ENCODE assay signal across 8 cellular contexts in the genomic region with DNA sequence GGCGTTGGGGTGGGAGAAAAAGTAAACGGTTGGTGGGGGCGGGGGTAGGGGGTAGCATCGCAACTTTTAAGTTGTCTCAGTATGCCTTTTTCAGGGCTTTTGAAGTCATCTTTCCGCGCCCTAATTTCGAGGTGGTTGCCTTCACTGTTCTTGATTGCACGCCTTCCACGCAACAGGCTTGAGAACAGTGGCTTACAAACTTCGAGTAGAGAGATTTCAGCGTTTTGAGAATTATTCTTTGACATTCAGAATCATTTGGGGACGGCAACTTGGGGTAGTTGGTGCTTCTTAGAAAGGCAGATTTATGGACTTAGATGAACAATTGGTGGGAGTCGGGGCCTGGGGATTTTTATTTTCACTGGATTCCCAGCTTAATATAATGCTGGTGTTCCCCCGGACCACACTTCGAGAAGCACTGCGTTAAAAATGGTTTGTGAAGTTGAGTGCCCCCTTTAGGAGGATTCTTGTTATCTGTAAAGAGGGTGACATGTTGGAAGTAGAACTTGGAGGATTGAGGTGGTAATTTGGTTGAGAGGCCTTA. TPM values are rescaled to one million over a fixed set of nuclear protein-coding genes. Genes with fewer than 3 reads are reported as not detected.
DNase-seq lines count a peak whose midpoint lies in the region; ATAC-seq and TF ChIP-seq lines count a peak whose summit lies in the region.

No MANE protein-coding gene starts in this region.

- peaks cover 41% of the 10 kb centered on the region for H3K4me1 Mint-ChIP-seq in activated CD8-positive, alpha-beta T cell treated with anti-CD3 and anti-CD28 coated beads for 36 hours (ENCODE audit: low read depth)
- H3K4me1 Mint-ChIP-seq in natural killer cell, result peaks cover 40 to 42% of the 10 kb centered on the region in 2 donors

- intact Hi-C loops in activated CD8-positive, alpha-beta T cell treated with anti-CD3 and anti-CD28 coated beads for 36 hours (cut with micrococcal nuclease), result loop anchor here (5.0 kb wide), 2 partner anchors 40 to 55 kb away; no protein-coding TSS in a partner anchor
- intact Hi-C loops in natural killer cell (cut with micrococcal nuclease), result loop anchor here (10.0 kb wide), 2 partner anchors 57 to 553 kb away; partner anchors contain the start of gene RYBP

- no peaks in the 10 kb centered on the region for H3K9me3 Mint-ChIP-seq in activated CD8-positive, alpha-beta T cell treated with anti-CD3 and anti-CD28 coated beads for 36 hours
- H3K9me3 Mint-ChIP-seq in natural killer cell, result no peaks in the 10 kb centered on the region

- H3K27me3 Mint-ChIP-seq in activated CD8-positive, alpha-beta T cell treated with anti-CD3 and anti-CD28 coated beads for 36 hours, result no peaks in the 10 kb centered on the region
- H3K27me3 Mint-ChIP-seq in natural killer cell (ENCODE audit: low read depth in 2 of 2), result no peaks in the 10 kb centered on the region

- H3K4me3 ChIP-seq in fibroblast of lung (replicated peaks in 1 of 4; ENCODE audit: control extremely low read depth in 1 of 4, insufficient read depth in 1 of 4, low read depth in 3 of 4, low read length in 4 of 4), result peak overlapping the region; percentile 76 to 97 (median 90)
- peak overlapping the region; percentile 90 for H3K4me3 ChIP-seq in urinary bladder (ENCODE audit: low read depth, low read length)

- H3K9me3 ChIP-seq in fibroblast of lung (ENCODE audit: control insufficient read depth, insufficient read depth, low read depth, low read length), result no peaks in the 10 kb centered on the region

- peak; percentile 22 for ATAC-seq in activated CD8-positive, alpha-beta T cell treated with anti-CD3 and anti-CD28 coated beads for 36 hours
- peak; percentile 17 to 35 (median 24) for ATAC-seq in natural killer cell

- peaks cover 2% of the 10 kb centered on the region for H3K4me1 ChIP-seq in fibroblast of lung (ENCODE audit: control insufficient read depth, extremely low read depth, insufficient read depth, low read length)
- H3K4me1 ChIP-seq in urinary bladder (ENCODE audit: insufficient read depth), result peaks cover 3% of the 10 kb centered on the region

- H3K27ac Mint-ChIP-seq in activated CD8-positive, alpha-beta T cell treated with anti-CD3 and anti-CD28 coated beads for 36 hours, result peak overlapping the region; percentile 97
- H3K27ac Mint-ChIP-seq in natural killer cell, result peak overlapping the region; percentile 91 to 95

- H3K27me3 ChIP-seq in fibroblast of lung (ENCODE audit: control insufficient read depth, insufficient read depth, low read length), result no peaks in the 10 kb centered on the region

- H3K4me2 ChIP-seq in fibroblast of lung (ENCODE audit: extremely low read depth, insufficient read depth, low read length), result peak overlapping the region; percentile 96

- peaks cover 40% of the 10 kb centered on the region for H3K36me3 Mint-ChIP-seq in activated CD8-positive, alpha-beta T cell treated with anti-CD3 and anti-CD28 coated beads for 36 hours (ENCODE audit: low read depth)
- H3K36me3 Mint-ChIP-seq in natural killer cell, result no peaks in the 10 kb centered on the region

- peaks cover 11% of the 10 kb centered on the region for H4K20me1 ChIP-seq in fibroblast of lung (ENCODE audit: control insufficient read depth, extremely low read depth, insufficient read depth, low read length)

- H3K36me3 ChIP-seq in fibroblast of lung (ENCODE audit: control insufficient read depth, insufficient read depth, low read length) (peaks cover 3% of the 10 kb centered on the region), urinary bladder (ENCODE audit: insufficient read depth) (no peaks in the 10 kb centered on the region)

- CTCF ChIA-PET in HEK293T (lab: Yijun Ruan, JAX), result interaction anchor here (0.6 to 1.3 kb wide), 4 partner anchors 11 to 1166 kb away, joined by 4 to 5 read pairs (median 4); no protein-coding TSS in a partner anchor
- CTCF ChIA-PET in activated CD8-positive, alpha-beta T cell treated with anti-CD3 and anti-CD28 coated beads for 36 hours (lab: Charles Lee), result interaction anchor here (0.7 to 2.5 kb wide), 9 partner anchors 16 to 146 kb away, joined by 3 to 11 read pairs (median 3); no protein-coding TSS in a partner anchor

- H3K27ac ChIP-seq in fibroblast of lung (ENCODE audit: insufficient read depth, low read length) (peak overlapping the region; percentile 82), urinary bladder (ENCODE audit: low read depth) (peak overlapping the region; percentile 97)

- TF ChIP-seq CTCF in activated CD8-positive, alpha-beta T cell treated with anti-CD3 and anti-CD28 coated beads for 36 hours (IDR thresholded peaks at IDR 0.05), result peak; percentile 73
- TF ChIP-seq CTCF in fibroblast of lung (conservative IDR thresholded peaks at IDR 0.05 in 1 of 2, IDR thresholded peaks at IDR 0.05 in 1 of 2; ENCODE audit: low read depth in 1 of 2, low read length in 2 of 2), result peak; percentile 54 to 59
- peak; percentile 46 for TF ChIP-seq CTCF in natural killer cell (IDR thresholded peaks at IDR 0.05)

- H3K4me3 Mint-ChIP-seq in activated CD8-positive, alpha-beta T cell treated with anti-CD3 and anti-CD28 coated beads for 36 hours, result peak overlapping the region; percentile 88
- H3K4me3 Mint-ChIP-seq in natural killer cell, result peak overlapping the region; percentile 88

- peaks cover 54% of the 10 kb centered on the region for H3K79me2 ChIP-seq in fibroblast of lung (ENCODE audit: control insufficient read depth, insufficient read depth, low read length)

- POLR2A ChIA-PET in HEK293T (lab: Yijun Ruan, JAX), result interaction anchor here (0.6 to 2.4 kb wide), 6 partner anchors 12 to 146 kb away, joined by 3 to 10 read pairs (median 4); no protein-coding TSS in a partner anchor
- POLR2A ChIA-PET in activated CD8-positive, alpha-beta T cell treated with anti-CD3 and anti-CD28 coated beads for 36 hours (lab: Charles Lee), result interaction anchor here (1.1 to 2.5 kb wide), 4 partner anchors 12 to 61 kb away, joined by 3 to 9 read pairs (median 4); no protein-coding TSS in a partner anchor

- DNase-seq in DMS79 (lab: John Stamatoyannopoulos, UW) (peak; percentile 0), DMS79 treated with DMSO at 0.1 percent for 48 hours (lab: John Stamatoyannopoulos, UW) (no peak), HEK293T (ENCODE audit: extremely low spot score) (peak; percentile 39), NCI-H446 treated with DMSO at 0.1 percent for 48 hours (lab: John Stamatoyannopoulos, UW) (peak; percentile 4), fibroblast of lung (ENCODE audit: low read depth in 2 of 2) (peak; percentile 60 to 70), natural killer cell (no peak)
- DNase-seq in activated CD8-positive, alpha-beta T cell treated with anti-CD3 and anti-CD28 coated beads for 36 hours, result peak; percentile 68

- peak overlapping the region; percentile 9 for H2AFZ ChIP-seq in fibroblast of lung (ENCODE audit: low read length)

- peak overlapping the region; percentile 92 for H3K9ac ChIP-seq in fibroblast of lung (ENCODE audit: insufficient read depth, low read length)

- whole genome bisulfite sequencing in urinary bladder, result under 1% methylated on average over 16 of the region's 16 CpGs

TF ChIP-seq in HEK293T, 16 proteins besides CTCF, POLR2A, EP300 and RAD21:
- TF ChIP-seq FOXM1 (IDR thresholded peaks at IDR 0.05; ENCODE audit: borderline replicate concordance), result no peak
- TF ChIP-seq, protein P1, sequence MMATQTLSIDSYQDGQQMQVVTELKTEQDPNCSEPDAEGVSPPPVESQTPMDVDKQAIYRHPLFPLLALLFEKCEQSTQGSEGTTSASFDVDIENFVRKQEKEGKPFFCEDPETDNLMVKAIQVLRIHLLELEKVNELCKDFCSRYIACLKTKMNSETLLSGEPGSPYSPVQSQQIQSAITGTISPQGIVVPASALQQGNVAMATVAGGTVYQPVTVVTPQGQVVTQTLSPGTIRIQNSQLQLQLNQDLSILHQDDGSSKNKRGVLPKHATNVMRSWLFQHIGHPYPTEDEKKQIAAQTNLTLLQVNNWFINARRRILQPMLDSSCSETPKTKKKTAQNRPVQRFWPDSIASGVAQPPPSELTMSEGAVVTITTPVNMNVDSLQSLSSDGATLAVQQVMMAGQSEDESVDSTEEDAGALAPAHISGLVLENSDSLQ (IDR thresholded peaks at IDR 0.05), result no peak; the same call in 1 of the 2 replicates
- TF ChIP-seq FOXK2 (IDR thresholded peaks at IDR 0.05), result no peak
- no peak for TF ChIP-seq BHLHE40 (IDR thresholded peaks at IDR 0.05; ENCODE audit: borderline replicate concordance)
- no peak for TF ChIP-seq LEF1 (IDR thresholded peaks at IDR 0.05; ENCODE audit: borderline replicate concordance)
- TF ChIP-seq L3MBTL2 (conservative IDR thresholded peaks at IDR 0.05), result no peak; the same call in 1 of the 2 replicates
- TF ChIP-seq SUZ12 (IDR thresholded peaks at IDR 0.05), result no peak
- TF ChIP-seq TARDBP (IDR thresholded peaks at IDR 0.05), result no peak
- no peak for TF ChIP-seq HDGF (IDR thresholded peaks at IDR 0.05; ENCODE audit: borderline replicate concordance)
- no peak for TF ChIP-seq ARNT (IDR thresholded peaks at IDR 0.05)
- no peak for TF ChIP-seq ELF4 (IDR thresholded peaks at IDR 0.05)
- no peak for TF ChIP-seq SP1 (IDR thresholded peaks at IDR 0.05)
- no peak for TF ChIP-seq FOXA1 (IDR thresholded peaks at IDR 0.05)
- TF ChIP-seq CTBP1 (IDR thresholded peaks at IDR 0.05; ENCODE audit: borderline replicate concordance), result no peak

RNA-seq across cellular contexts. Expression of gene PPP4R2, which starts 0.9 kb away (rescaled TPM):
- 10 to 100 TPM; 85.5 to 88.6 TPM for total RNA-seq in activated CD8-positive, alpha-beta T cell treated with anti-CD3 and anti-CD28 coated beads for 36 hours
- total RNA-seq in fibroblast of lung (65.6 and 86.5 TPM in 2 replicates), natural killer cell (10 to 100 TPM; 50.4 to 72.8 (median 60.1) TPM), urinary bladder (132 TPM)
- polyA plus RNA-seq in fibroblast of lung (26.6 and 35.5 TPM in 2 replicates), urinary bladder (15.4 TPM)
- polyA plus RNA-seq in fibroblast of lung (2012), result 25.0 and 32.5 TPM in 2 replicates
- 0.26 and 1.1 TPM in 2 replicates for polyA minus RNA-seq in fibroblast of lung (ENCODE audit: low replicate concordance)

Comparison
In these comparisons a context has a peak if more than half of its experiments do, and no peak if none do; other contexts are left out.
1. DNase-seq: peak in DMS79 (single experiment), HEK293T (single experiment), NCI-H446 treated with DMSO at 0.1 percent for 48 hours (single experiment), activated CD8-positive, alpha-beta T cell treated with anti-CD3 and anti-CD28 coated beads for 36 hours (single experiment) and fibroblast of lung (2 of 2); none in DMS79 treated with DMSO at 0.1 percent for 48 hours (single experiment) and natural killer cell (single experiment).
2. Peak in every context shown above with its lines, with median percentiles within 50 percentile points of each other: CTCF ChIP-seq.